ENCODE assay signal across 26 cellular contexts in the genomic region with DNA sequence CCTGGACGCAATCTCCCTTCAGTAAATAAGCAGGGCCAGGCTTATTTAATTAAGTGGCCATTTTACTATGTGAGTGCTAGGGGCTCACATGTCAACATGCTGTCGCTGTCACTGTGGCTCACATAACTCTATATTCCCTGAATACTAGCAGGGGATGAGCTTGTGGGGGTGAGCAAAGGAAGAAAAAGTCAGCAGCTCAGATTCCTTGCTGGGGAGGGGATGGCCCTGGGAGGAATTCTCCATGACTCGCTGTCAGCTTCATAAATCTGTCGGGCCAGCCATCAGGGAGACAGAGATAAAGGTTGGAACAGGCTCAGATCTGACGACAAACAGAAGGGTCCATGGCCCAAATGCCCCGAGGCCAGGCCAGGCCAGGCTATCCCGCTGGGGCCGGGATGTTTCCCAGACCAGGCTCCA. TPM values are rescaled to one million over a fixed set of nuclear protein-coding genes. Genes with fewer than 3 reads are reported as not detected.
DNase-seq lines count a peak whose midpoint lies in the region; ATAC-seq, FAIRE-seq and TF ChIP-seq lines count a peak whose summit lies in the region.
"Had no signal": no experiment of that assay in that cellular context is flagged by ENCODE, and none has a peak within 500 bp of the region (broad histone marks: within the 10 kb centered on the region; RNA-seq: fewer than 3 reads in every experiment).

No MANE protein-coding gene starts in this region.

- H4K12ac ChIP-seq in trophoblast cell (ENCODE audit: low read depth, low read length), result no peak overlapping the region

- peak overlapping the region; percentile 55 for H3K14ac ChIP-seq in trophoblast cell (ENCODE audit: low read length)

- peak overlapping the region; percentile 90 for H2BK12ac ChIP-seq in trophoblast cell (ENCODE audit: low read length)

- H4K20me1 ChIP-seq in SK-N-SH (ENCODE audit: insufficient read depth), result no peaks in the 10 kb centered on the region

- no peak overlapping the region for H4K8ac ChIP-seq in trophoblast cell (ENCODE audit: low read depth, low read length)

- POLR2A ChIA-PET in SK-N-SH (lab: Yijun Ruan, JAX), result interaction anchor here (1.0 kb wide), 2 partner anchors 8 to 10 kb away, joined by 4 to 5 read pairs; no protein-coding TSS in a partner anchor

- 32% methylated on average over 7 of the region's 8 CpGs for WGBS in SK-N-SH (ENCODE audit: low lambda C conversion rate)
- no CpG with 5 or more reads among the region's 8 CpGs for whole genome bisulfite sequencing in trophoblast cell (ENCODE audit: extremely low coverage, insufficient coverage, insufficient read length)

- H3K9me3 ChIP-seq in SK-N-SH (no peaks in the 10 kb centered on the region), kidney (ENCODE audit: control insufficient read depth in 1 of 2, low read length in 2 of 2) (no peaks in the 10 kb centered on the region), trophoblast cell (ENCODE audit: insufficient read depth, low read depth, low read length) (no peaks in the 10 kb centered on the region)
- H3K9me3 ChIP-seq: esophagus squamous epithelium, gastroesophageal sphincter, HAP-1, uterus had no signal

- H2BK120ac ChIP-seq in trophoblast cell (ENCODE audit: insufficient read depth, low read length, poor library complexity), result peak overlapping the region; percentile 85

- H2AK5ac ChIP-seq in trophoblast cell (ENCODE audit: low read length), result peak overlapping the region; percentile 39

- H3K27me3 ChIP-seq in SK-N-SH (ENCODE audit: insufficient read depth) (no peaks in the 10 kb centered on the region), trophoblast cell (ENCODE audit: insufficient read depth, low read length) (no peaks in the 10 kb centered on the region)
- H3K27me3 ChIP-seq: esophagus squamous epithelium, gastroesophageal sphincter, uterus had no signal

- H3K4me2 ChIP-seq in SK-N-SH (peak overlapping the region; percentile 11; the same call in 1 of the 2 replicates), trophoblast cell (ENCODE audit: low read length) (peak overlapping the region; percentile 8)

- peaks cover 18% of the 10 kb centered on the region for H3F3A ChIP-seq in SK-N-SH (replicated peaks; ENCODE audit: insufficient read depth)

- FAIRE-seq in kidney (lab: Jason Lieb, UNC), result no peak

- H3K9ac ChIP-seq in SK-N-SH, result no peak overlapping the region
- H3K9ac ChIP-seq in kidney (ENCODE audit: low read length in 2 of 2), result no peak overlapping the region
- H3K9ac ChIP-seq in trophoblast cell (ENCODE audit: low read length), result no peak overlapping the region

- TF ChIP-seq CTCF in SK-N-SH (IDR thresholded peaks at IDR 0.05) (no peak), kidney (IDR thresholded peaks at IDR 0.05; ENCODE audit: borderline replicate concordance, extremely low read depth, insufficient read depth) (no peak)

- CTCF ChIA-PET in SK-N-SH (lab: Yijun Ruan, JAX), result interaction anchor here (0.6 to 23.4 kb wide), 7 partner anchors 10 to 184 kb away, joined by 3 to 439 read pairs (median 3); partner anchors contain the start of genes DNAJC11, NOL9 and PLEKHG5

- TF ChIP-seq EP300 in SK-N-SH (IDR thresholded peaks at IDR 0.05; ENCODE audit: borderline replicate concordance in 1 of 2, low read depth in 1 of 2, low read length in 1 of 2), result peak in 1 of 2 experiments; percentile 88; a peak in 2 of 4 replicates

- H4K91ac ChIP-seq in trophoblast cell (ENCODE audit: low read depth, low read length), result peak overlapping the region; percentile 90

- peak; percentile 24 for DNase-seq in NCI-H82 (lab: John Stamatoyannopoulos, UW)
- no peak for DNase-seq in NCI-H82 treated with DMSO at 0.1 percent for 48 hours (lab: John Stamatoyannopoulos, UW; ENCODE audit: unreplicated experiment)
- DNase-seq in SK-N-SH, result peak; percentile 77
- peak; percentile 26 for DNase-seq in kidney
- peak; percentile 84 to 85 for DNase-seq in trophoblast cell
- no peak for DNase-seq in NCI-H1417 (lab: John Stamatoyannopoulos, UW)
- no peak for DNase-seq in T-helper 2 cell
- DNase-seq: activated CD4-positive, alpha-beta T cell treated with anti-CD3 and anti-CD28 coated beads for 1 hour; activated naive CD4-positive, alpha-beta T cell treated with anti-CD3 and anti-CD28 coated beads, Interleukin-2, amount 10 ng/mL, durations not matched to agents 7 days and 5 days; activated T-cell treated with anti-CD3 and anti-CD28 coated beads, Interleukin-2, amount 50 U/mL, for 72 hours; AML-193; cerebellar nuclear complex; DND-41; effector CD4-positive, alpha-beta T cell; esophagus squamous epithelium; KG1; left cardiac atrium; NCI-H2029; NCI-H446 treated with DMSO at 0.1 percent for 48 hours; stimulated activated CD4-positive, alpha-beta T cell treated with anti-CD3 and anti-CD28 coated beads, Interleukin-12 subunit alpha, Interleukin-12 subunit beta, amount 100 ng/mL, for 4 hours; uterus had no signal

- peak overlapping the region; percentile 28 to 89; a peak in 3 of 4 replicates for H3K27ac ChIP-seq in SK-N-SH (ENCODE audit: low read depth in 2 of 2, low read length in 1 of 2)
- no peak overlapping the region for H3K27ac ChIP-seq in kidney (ENCODE audit: low read depth in 2 of 2, low read length in 2 of 2)
- peak overlapping the region; percentile 89 for H3K27ac ChIP-seq in trophoblast cell (ENCODE audit: low read depth, low read length)
- H3K27ac ChIP-seq: 22Rv1, esophagus squamous epithelium, gastroesophageal sphincter, uterus had no signal

- H3K9me2 ChIP-seq in SK-N-SH, result no peaks in the 10 kb centered on the region

- ATAC-seq in HG02623 (IDR thresholded peaks at IDR 0.05; ENCODE audit: unreplicated experiment), result no peak
- ATAC-seq: activated T-cell treated with anti-CD3 and anti-CD28 coated beads, Interleukin-2, amount 50 U/mL, for 72 hours; gastroesophageal sphincter; left cardiac atrium had no signal

- H3K79me2 ChIP-seq in SK-N-SH (ENCODE audit: insufficient read depth) (no peaks in the 10 kb centered on the region), trophoblast cell (ENCODE audit: control insufficient read depth, insufficient read depth, low read length, poor library complexity) (peaks cover 4% of the 10 kb centered on the region)

- peaks cover 38% of the 10 kb centered on the region for H3K79me1 ChIP-seq in trophoblast cell (ENCODE audit: low read length)

- H3K4me3 ChIP-seq in SK-N-SH (ENCODE audit: low read depth in 2 of 2, low read length in 1 of 2) (no peak overlapping the region), kidney (ENCODE audit: low read length in 2 of 2) (no peak overlapping the region), trophoblast cell (ENCODE audit: low read depth, low read length) (no peak overlapping the region)
- H3K4me3 ChIP-seq: esophagus squamous epithelium, gastroesophageal sphincter, HAP-1, uterus had no signal

- H3K4me1 ChIP-seq in SK-N-SH (ENCODE audit: control insufficient read depth in 1 of 2, insufficient read depth in 2 of 2, low read depth in 1 of 2, low read length in 1 of 2), result peaks cover 0 to 54% of the 10 kb centered on the region in 2 experiments; a peak in 3 of 4 replicates
- peaks cover 5 to 12% of the 10 kb centered on the region in 2 donors for H3K4me1 ChIP-seq in kidney (ENCODE audit: control insufficient read depth in 1 of 2, insufficient read depth in 1 of 2, low read depth in 1 of 2, low read length in 2 of 2)
- H3K4me1 ChIP-seq in trophoblast cell (ENCODE audit: control insufficient read depth in 1 of 2, insufficient read depth in 2 of 2, low read length in 2 of 2), result peaks cover 43 to 51% of the 10 kb centered on the region in 2 experiments
- H3K4me1 ChIP-seq: HAP-1, uterus had no signal

- intact Hi-C loops in kidney (cut with DNase I), result no loop called here

- H3K36me3 ChIP-seq in SK-N-SH (replicated peaks in 1 of 2; ENCODE audit: control insufficient read depth in 1 of 2, insufficient read depth in 2 of 2, low read length in 1 of 2) (no peaks in the 10 kb centered on the region), kidney (ENCODE audit: control insufficient read depth in 1 of 2, insufficient read depth in 2 of 2, low read length in 2 of 2) (no peaks in the 10 kb centered on the region), trophoblast cell (ENCODE audit: control insufficient read depth in 1 of 2, insufficient read depth in 2 of 2, low read length in 2 of 2) (no peaks in the 10 kb centered on the region)
- H3K36me3 ChIP-seq: esophagus squamous epithelium, gastroesophageal sphincter, uterus had no signal

- TF ChIP-seq RAD21 in SK-N-SH (IDR thresholded peaks at IDR 0.05; ENCODE audit: low read length), result 0 out of 2 replicates have a peak, but pooled peaks have one; percentile 14

- peak overlapping the region; percentile 19 for H3K4ac ChIP-seq in trophoblast cell (ENCODE audit: low read depth, low read length)

- peak overlapping the region; percentile 41 for H3K18ac ChIP-seq in trophoblast cell (ENCODE audit: low read length)

- H2BK5ac ChIP-seq in trophoblast cell (ENCODE audit: low read depth, low read length, poor library complexity), result peak overlapping the region; percentile 86

- H3K23ac ChIP-seq in trophoblast cell (ENCODE audit: low read length), result no peak overlapping the region

- H2AFZ ChIP-seq in SK-N-SH (ENCODE audit: low read depth), result peak overlapping the region; percentile 46; the same call in 1 of the 2 replicates
- H2AFZ ChIP-seq in trophoblast cell (ENCODE audit: insufficient read depth, low read length, poor library complexity), result no peak overlapping the region

TF ChIP-seq in SK-N-SH, 30 proteins besides CTCF, POLR2A, EP300 and RAD21 (continues in another document):
- peak; percentile 70; the same call in 1 of the 2 replicates for TF ChIP-seq FOXJ3 (CRISPR knock-in tag; IDR thresholded peaks at IDR 0.05)

RNA-seq across cellular contexts. Expression of gene PLEKHG5, which starts 26.0 kb away (rescaled TPM):
- polyA plus RNA-seq in SK-N-SH (2012; rRNA removed), result 14.7 and 14.9 TPM in 2 replicates
- polyA plus RNA-seq in SK-N-SH (2012; cell fraction: cytosol; rRNA removed), result 3.4 and 5.7 TPM in 2 replicates
- 86.5 and 98.6 TPM in 2 replicates for polyA plus RNA-seq in SK-N-SH (2012; cell fraction: nucleus; rRNA removed)
- 14.0 TPM for total RNA-seq in kidney
- 4.4 TPM for polyA plus RNA-seq in kidney (ENCODE audit: insufficient read depth, low read depth, low replicate concordance)
- 31.1 and 31.3 TPM in 2 replicates for polyA plus RNA-seq in trophoblast cell (2013)

RNA-seq across cellular contexts. Expression of gene NOL9, which starts 36.9 kb away (rescaled TPM):
- polyA plus RNA-seq in SK-N-SH (2012; rRNA removed) (7.1 and 7.9 TPM in 2 replicates), kidney (ENCODE audit: insufficient read depth, low read depth, low replicate concordance) (4.3 TPM)
- 7.0 and 7.7 TPM in 2 replicates for polyA plus RNA-seq in SK-N-SH (2012; cell fraction: cytosol; rRNA removed)
- 12.4 and 18.8 TPM in 2 replicates for polyA plus RNA-seq in SK-N-SH (2012; cell fraction: nucleus; rRNA removed)
- 28.7 TPM for total RNA-seq in kidney
- polyA plus RNA-seq in trophoblast cell (2013), result 12.2 and 12.5 TPM in 2 replicates

RNA-seq across cellular contexts. Expression of gene TAS1R1, which starts 37.7 kb away (rescaled TPM):
- polyA plus RNA-seq in SK-N-SH (2012; rRNA removed) (not detected in 2 replicates), kidney (ENCODE audit: insufficient read depth, low read depth, low replicate concordance) (not detected)
- 0.03 TPM in 1 of 2 replicates, not detected in the other for polyA plus RNA-seq in SK-N-SH (2012; cell fraction: cytosol; rRNA removed)
- polyA plus RNA-seq in SK-N-SH (2012; cell fraction: nucleus; rRNA removed), result 0.05 TPM in 2 replicates
- not detected for total RNA-seq in kidney
- not detected in 2 replicates for polyA plus RNA-seq in trophoblast cell (2013)
- total RNA-seq: activated T-cell treated with anti-CD3 and anti-CD28 coated beads, Interleukin-2, amount 50 U/mL, for 72 hours; esophagus squamous epithelium; gastroesophageal sphincter; left cardiac atrium; renal cortical epithelial cell; uterus had no signal

RNA-seq across cellular contexts. Expression of gene TNFRSF25, which starts 51.5 kb away (rescaled TPM):
- 20.8 TPM in 2 replicates for polyA plus RNA-seq in SK-N-SH (2012; rRNA removed)
- polyA plus RNA-seq in SK-N-SH (2012; cell fraction: cytosol; rRNA removed), result 2.6 and 5.2 TPM in 2 replicates
- 170 and 223 TPM in 2 replicates for polyA plus RNA-seq in SK-N-SH (2012; cell fraction: nucleus; rRNA removed)
- 13.8 TPM for total RNA-seq in kidney
- polyA plus RNA-seq in kidney (ENCODE audit: insufficient read depth, low read depth, low replicate concordance), result 7.6 TPM
- 22.6 and 23.0 TPM in 2 replicates for polyA plus RNA-seq in trophoblast cell (2013)

Comparison
In these comparisons a context has a peak if more than half of its experiments do, and no peak if none do; other contexts are left out.
1. DNase-seq: peak in NCI-H82 (single experiment), SK-N-SH (single experiment), kidney (single experiment) and trophoblast cell (2 of 2); none in NCI-H82 treated with DMSO at 0.1 percent for 48 hours (single experiment), NCI-H1417 (0 of 3) and T-helper 2 cell (0 of 5).
2. H3K27ac ChIP-seq: peak in SK-N-SH (2 of 2) and trophoblast cell (single experiment); none in kidney (0 of 2).